Comparison of ENCODE assay signal across 2 cellular contexts in genomic region chr17:68047890-68048542, GRCh38.
TF ChIP-seq lines count a peak whose summit lies in the region.

No MANE protein-coding gene starts in this region.

TF ChIP-seq in HCT116, 20 proteins besides CTCF, POLR2A, EP300 and RAD21:
- TF ChIP-seq POLR2AphosphoS5 (IDR thresholded peaks at IDR 0.05; ENCODE audit: low read depth, low read length), result peak; percentile 13; the same call in 1 of the 2 replicates

TF ChIP-seq in K562, 482 proteins besides CTCF, POLR2A, EP300 and RAD21:
- TF ChIP-seq ILF3 (IDR thresholded peaks at IDR 0.05; ENCODE audit: borderline replicate concordance) (0 out of 2 replicates have a peak, but pooled peaks have one; percentile 8), POLR2H (tag; IDR thresholded peaks at IDR 0.05; ENCODE audit: low read depth) (peak; percentile 48; the same call in 1 of the 2 replicates), POLR2B (IDR thresholded peaks at IDR 0.05; ENCODE audit: low read depth, partially characterized antibody) (peak; percentile 36), SUPT5H (IDR thresholded peaks at IDR 0.05) (peak; percentile 41), EWSR1 (IDR thresholded peaks at IDR 0.05; ENCODE audit: borderline replicate concordance, low read depth, partially characterized antibody) (peak; percentile 22), POLR2AphosphoS5 (IDR thresholded peaks at IDR 0.05; ENCODE audit: control insufficient read depth, insufficient read depth, low read depth, low read length) (0 out of 2 replicates have a peak, but pooled peaks have one; percentile 7)
TF ChIP-seq in K562: peak in this region for 6; not testable (repeated sequence) for 476.
